In genomic region chr6:56741472-56741871, GRCh38 we compare ENCODE assay signal across 19 cellular contexts.
DNase-seq lines count a peak whose midpoint lies in the region; ATAC-seq and TF ChIP-seq lines count a peak whose summit lies in the region.
"Had no signal": no experiment of that assay in that cellular context is flagged by ENCODE, and none has a peak within 500 bp of the region (broad histone marks: within the 10 kb centered on the region; RNA-seq: fewer than 3 reads in every experiment).

No MANE protein-coding gene starts in this region.

- no peak for TF ChIP-seq CTCF in GM12865 (IDR thresholded peaks at IDR 0.05; ENCODE audit: insufficient read depth, low read depth, low read length, missing control alignments)
- no peak for TF ChIP-seq CTCF in OCI-LY3 (IDR thresholded peaks at IDR 0.05; ENCODE audit: low read depth, low read length)
- TF ChIP-seq CTCF in epithelial cell of proximal tubule (conservative IDR thresholded peaks at IDR 0.05; ENCODE audit: low read depth, low read length) = no peak
- no peak for TF ChIP-seq CTCF in osteoblast (IDR thresholded peaks at IDR 0.05; ENCODE audit: extremely low read depth, low read depth, low read length)
- no peak for TF ChIP-seq CTCF in GM13977 (IDR thresholded peaks at IDR 0.05; ENCODE audit: extremely low read depth, insufficient read depth, missing control alignments)

- H3K36me3 ChIP-seq in OCI-LY3 (replicated peaks; ENCODE audit: low read depth, low read length) = no peaks in the 10 kb centered on the region
- H3K36me3 ChIP-seq in osteoblast (ENCODE audit: insufficient read depth, low read length) = no peaks in the 10 kb centered on the region
- H3K36me3 ChIP-seq: cardiac muscle cell, SJCRH30, tibial artery had no signal

- TF ChIP-seq POLR2A in erythroblast (IDR thresholded peaks at IDR 0.05; ENCODE audit: low read length) = no peak

- in situ Hi-C loops in GM13977 (cut with MboI; ENCODE audit: low pct_unique_long_range_greater_than_20kb, low sequenced_read_pairs, unreplicated experiment) = no loop called here

- H3K9me3 ChIP-seq in OCI-LY3 (ENCODE audit: insufficient read depth, low read length) (no peaks in the 10 kb centered on the region), osteoblast (ENCODE audit: low read depth, low read length) (no peaks in the 10 kb centered on the region)
- H3K9me3 ChIP-seq: SJCRH30, tibial artery had no signal

- peak overlapping the region; percentile 45; the same call in 1 of the 2 replicates for H3K4me3 ChIP-seq in GM12865 (ENCODE audit: low read depth, low read length)
- peak overlapping the region; percentile 75; the same call in 1 of the 2 replicates for H3K4me3 ChIP-seq in OCI-LY3 (ENCODE audit: low read length)
- peak overlapping the region; percentile 47 for H3K4me3 ChIP-seq in epithelial cell of proximal tubule (ENCODE audit: low read depth, low read length)
- peak overlapping the region; percentile 10 for H3K4me3 ChIP-seq in osteoblast (ENCODE audit: insufficient read depth, low read length)
- H3K4me3 ChIP-seq: cardiac muscle cell, SJCRH30 had no signal

- H3K27ac ChIP-seq in OCI-LY3 (ENCODE audit: low read length) (no peak overlapping the region), osteoblast (ENCODE audit: low read depth, low read length) (peak overlapping the region; percentile 54)
- H3K27ac ChIP-seq: cardiac muscle cell, SJCRH30 had no signal

- no peaks in the 10 kb centered on the region for H3K79me2 ChIP-seq in OCI-LY3 (ENCODE audit: low read length)
- H3K79me2 ChIP-seq in osteoblast (ENCODE audit: insufficient read depth, low read length) = peaks cover 98% of the 10 kb centered on the region

- no peak overlapping the region for H3K9ac ChIP-seq in OCI-LY3 (ENCODE audit: low read length)

- H3K4me2 ChIP-seq in OCI-LY3 (ENCODE audit: low read length) = peak overlapping the region; percentile 90
- peak overlapping the region; percentile 66 for H3K4me2 ChIP-seq in osteoblast (ENCODE audit: insufficient read depth, low read length)

- H2AFZ ChIP-seq in OCI-LY3 (ENCODE audit: low read depth, low read length) = no peak overlapping the region
- no peak overlapping the region for H2AFZ ChIP-seq in osteoblast (ENCODE audit: low read length)

- H3K27me3 ChIP-seq in OCI-LY3 (ENCODE audit: low read depth, low read length) (no peaks in the 10 kb centered on the region; the same call in 1 of the 2 replicates), osteoblast (ENCODE audit: insufficient read depth, low read length) (no peaks in the 10 kb centered on the region)
- H3K27me3 ChIP-seq: cardiac muscle cell, SJCRH30, tibial artery had no signal

- no peak for ATAC-seq in HG03571 (IDR thresholded peaks at IDR 0.05; ENCODE audit: unreplicated experiment)
- ATAC-seq: activated CD4-positive, CD25-positive, alpha-beta regulatory T cell treated with anti-CD3 and anti-CD28 coated beads, Interleukin-2, amount 50 U/mL, for 24 hours had no signal

- H3K4me1 ChIP-seq in OCI-LY3 (ENCODE audit: low read length) (peaks cover 17% of the 10 kb centered on the region), osteoblast (ENCODE audit: insufficient read depth, low read length) (peaks cover 26% of the 10 kb centered on the region)

- DNase-seq in GM12865 (ENCODE audit: low read depth) = no peak
- no peak for DNase-seq in epithelial cell of proximal tubule (ENCODE audit: low read depth)
- no peak for DNase-seq in osteoblast (ENCODE audit: insufficient read length, low spot score, missing footprints)
- DNase-seq in NCI-H1092 treated with DMSO at 0.1 percent for 48 hours (lab: John Stamatoyannopoulos, UW) = no peak
- DNase-seq in erythroblast (lab: John Stamatoyannopoulos, UW) = no peak
- DNase-seq in GM13977 (ENCODE audit: low spot score) = no peak
- DNase-seq: effector CD8-positive, alpha-beta T cell; head of caudate nucleus; Karpas-422; NCI-H1105; NCI-H526; nephron progenitor cell; SJCRH30; stimulated activated naive CD4-positive, alpha-beta T cell treated with Interleukin-2 at 50 U/mL for 16 hours; tibial artery had no signal

- H4K20me1 ChIP-seq in OCI-LY3 (ENCODE audit: insufficient read depth, low read length) (no peaks in the 10 kb centered on the region), osteoblast (ENCODE audit: insufficient read depth, low read length) (peaks cover 20% of the 10 kb centered on the region)

Comparison
In these comparisons a context has a peak if more than half of its experiments do, and no peak if none do; other contexts are left out.
1. H3K4me3 ChIP-seq: peak in every context shown above with its lines; median percentile 75 in OCI-LY3; 47 in epithelial cell of proximal tubule; 45 in GM12865; 10 in osteoblast.